In the genomic region with DNA sequence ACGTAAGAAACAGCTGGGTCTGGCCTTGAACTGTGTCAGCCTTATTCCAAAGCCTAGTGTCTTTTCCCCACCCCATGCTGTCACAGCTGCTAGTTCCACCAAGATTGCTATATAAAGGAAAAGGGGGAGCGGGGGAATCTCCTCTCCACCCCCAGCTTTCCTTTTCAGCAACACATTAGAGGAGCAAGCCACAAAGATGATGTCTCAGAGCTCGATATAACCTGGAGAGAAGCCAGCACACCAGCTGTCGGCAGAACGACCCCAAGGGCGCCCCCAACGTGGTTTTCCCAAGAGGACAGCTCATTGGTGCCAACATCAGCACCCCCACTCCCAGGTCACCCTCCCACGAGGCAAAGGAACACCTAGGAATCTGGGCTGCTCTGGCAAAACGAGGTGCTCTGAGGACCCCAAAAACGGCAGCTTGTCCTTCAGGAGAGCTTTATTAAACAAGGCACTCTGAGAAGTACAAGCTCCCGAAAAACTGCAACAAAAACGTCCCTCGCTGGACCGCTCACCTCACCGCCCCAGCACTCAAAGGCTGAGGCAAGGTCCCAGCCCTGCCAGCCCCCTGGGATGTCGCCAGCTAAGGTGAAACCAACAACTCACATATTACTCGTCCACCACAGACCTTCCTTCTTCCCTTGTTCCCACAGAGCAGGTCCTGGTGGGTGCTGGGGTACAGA, we compare ENCODE assay signal across 11 cellular contexts. TPM values are rescaled to one million over a fixed set of nuclear protein-coding genes. Genes with fewer than 3 reads are reported as not detected.
A peak's percentile ranks its signal among the peaks of the same experiment; 100 is the strongest.
DNase-seq lines count a peak whose midpoint lies in the region; ATAC-seq and TF ChIP-seq lines count a peak whose summit lies in the region.
"Had no signal": no experiment of that assay in that cellular context is flagged by ENCODE, and none has a peak within 500 bp of the region (broad histone marks: within the 10 kb centered on the region; RNA-seq: fewer than 3 reads in every experiment).

No MANE protein-coding gene starts in this region.

- H3K27ac ChIP-seq in lower lobe of right lung (peak overlapping the region; percentile 46), stomach smooth muscle (ENCODE audit: low read length) (peak overlapping the region; percentile 60)
- H3K27ac ChIP-seq: RWPE1 had no signal

- peak; percentile 27 for DNase-seq in NCI-H2227 (lab: John Stamatoyannopoulos, UW; ENCODE audit: unreplicated experiment)
- DNase-seq in NCI-H2227 treated with DMSO at 0.1 percent for 48 hours (lab: John Stamatoyannopoulos, UW) = no peak
- DNase-seq in astrocyte of the spinal cord (ENCODE audit: low read depth, low spot score) = peak; percentile 40
- no peak for DNase-seq in lower lobe of right lung
- DNase-seq in NCI-H345 treated with DMSO at 0.1 percent for 48 hours (lab: John Stamatoyannopoulos, UW; ENCODE audit: unreplicated experiment) = no peak
- DNase-seq in hippocampal formation (lab: John Stamatoyannopoulos, UW) = no peak
- DNase-seq in HAP-1 (ENCODE audit: low spot score in 2 of 2) = no peak
- DNase-seq: activated CD4-positive, alpha-beta T cell treated with anti-CD3 and anti-CD28 coated beads, Interleukin-2, amount 50 U/mL, for 4 hours; NCI-H1694 treated with DMSO at 0.1 percent for 48 hours had no signal

- peak overlapping the region; percentile 36 to 43 for H3K9ac ChIP-seq in stomach smooth muscle (ENCODE audit: low read length in 2 of 2)

- no peaks in the 10 kb centered on the region for H3K36me3 ChIP-seq in lower lobe of right lung
- peaks cover 0 to 2% of the 10 kb centered on the region in 2 donors for H3K36me3 ChIP-seq in stomach smooth muscle (ENCODE audit: control insufficient read depth in 2 of 2, insufficient read depth in 2 of 2, low read length in 2 of 2)
- no peaks in the 10 kb centered on the region for H3K36me3 ChIP-seq in HAP-1 (replicated peaks)

- ATAC-seq in lower lobe of right lung = peak; percentile 12 to 24

- no peaks in the 10 kb centered on the region for H3K27me3 ChIP-seq in lower lobe of right lung (ENCODE audit: low read depth)
- no peaks in the 10 kb centered on the region for H3K27me3 ChIP-seq in stomach smooth muscle (ENCODE audit: control insufficient read depth in 1 of 2, insufficient read depth in 2 of 2, low read length in 2 of 2)
- H3K27me3 ChIP-seq in HAP-1 (ENCODE audit: low read depth) = no peaks in the 10 kb centered on the region

- in situ Hi-C loops in astrocyte of the spinal cord (cut with HindIII; ENCODE audit: low sequenced_read_pairs) = no loop called here
- in situ Hi-C loops in HAP-1 (cut with MboI; ENCODE audit: low sequenced_read_pairs) = no loop called here

- H3K9me3 ChIP-seq in lower lobe of right lung (no peaks in the 10 kb centered on the region), stomach smooth muscle (ENCODE audit: control insufficient read depth in 2 of 2, low read length in 2 of 2) (no peaks in the 10 kb centered on the region), HAP-1 (no peaks in the 10 kb centered on the region)

- H3K4me3 ChIP-seq in astrocyte of the spinal cord (ENCODE audit: low read depth, low read length) = no peak overlapping the region
- H3K4me3 ChIP-seq in lower lobe of right lung = peak overlapping the region; percentile 8
- H3K4me3 ChIP-seq in stomach smooth muscle (ENCODE audit: low read length in 2 of 2) = peak overlapping the region; percentile 44 to 70
- H3K4me3 ChIP-seq in HAP-1 = no peak overlapping the region

- TF ChIP-seq CTCF in astrocyte of the spinal cord (IDR thresholded peaks at IDR 0.05; ENCODE audit: low read depth, low read length) = no peak
- no peak for TF ChIP-seq CTCF in lower lobe of right lung (IDR thresholded peaks at IDR 0.05)

- intact Hi-C loops in lower lobe of right lung (cut with DNase I) = no loop called here

- no peaks in the 10 kb centered on the region for H3K4me1 ChIP-seq in lower lobe of right lung
- H3K4me1 ChIP-seq in stomach smooth muscle (ENCODE audit: control insufficient read depth, insufficient read depth, low read length) = peaks cover 18% of the 10 kb centered on the region
- H3K4me1 ChIP-seq in HAP-1 = no peaks in the 10 kb centered on the region

RNA-seq across cellular contexts. Expression of gene ATP9A, which starts 36.3 kb away (rescaled TPM):
- 23.1 TPM for total RNA-seq in lower lobe of right lung

Comparison
In these comparisons a context has a peak if more than half of its experiments do, and no peak if none do; other contexts are left out.
1. DNase-seq: peak in NCI-H2227 (single experiment) and astrocyte of the spinal cord (single experiment); none in NCI-H2227 treated with DMSO at 0.1 percent for 48 hours (single experiment), lower lobe of right lung (single experiment), NCI-H345 treated with DMSO at 0.1 percent for 48 hours (single experiment), hippocampal formation (0 of 2) and HAP-1 (0 of 2).
2. H3K4me3 ChIP-seq: peak in lower lobe of right lung (single experiment) and stomach smooth muscle (2 of 2); none in astrocyte of the spinal cord (single experiment) and HAP-1 (single experiment).